10 cellular contexts compared by ENCODE assay signal in the genomic region with DNA sequence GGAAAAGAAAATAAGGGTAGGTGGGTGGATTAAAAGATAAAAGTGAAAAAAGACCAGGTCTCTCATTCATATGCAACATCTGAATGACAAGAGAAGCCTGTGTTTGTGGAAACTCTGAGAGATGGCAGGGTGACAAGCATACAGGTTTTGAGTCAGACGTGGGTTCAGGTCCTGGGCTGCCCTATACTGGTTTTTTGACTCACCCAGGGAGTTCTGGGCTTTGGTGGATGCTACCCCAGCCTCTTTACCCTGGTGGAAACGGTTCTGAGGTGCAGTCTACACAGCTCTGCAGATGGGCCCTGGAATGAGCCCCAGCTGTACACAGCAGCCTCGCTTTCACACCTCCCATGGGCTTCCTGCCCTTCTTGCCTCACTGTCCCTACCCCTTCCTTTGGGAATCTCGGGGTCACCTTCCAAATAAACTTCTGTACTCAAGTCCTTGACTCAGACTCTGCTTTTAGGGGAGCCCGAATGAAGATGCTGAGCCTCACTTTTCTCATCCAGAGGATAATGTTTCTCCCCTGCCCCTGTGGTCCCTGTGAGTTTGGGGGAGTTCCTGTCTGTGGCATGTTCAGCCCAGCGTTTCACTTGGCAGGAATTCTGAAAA.
DNase-seq lines count a peak whose midpoint lies in the region; ATAC-seq, FAIRE-seq and TF ChIP-seq lines count a peak whose summit lies in the region.
"Had no signal": no experiment of that assay in that cellular context is flagged by ENCODE, and none has a peak within 500 bp of the region (broad histone marks: within the 10 kb centered on the region; RNA-seq: fewer than 3 reads in every experiment).

No MANE protein-coding gene starts in this region.

- no peaks in the 10 kb centered on the region for H3K9me3 ChIP-seq in RWPE2 (ENCODE audit: severe bottlenecking)
- H3K9me3 ChIP-seq: heart left ventricle, spleen had no signal

- H3K27me3 Mint-ChIP-seq in naive thymus-derived CD8-positive, alpha-beta T cell: peaks cover 0 to 6% (median 0%) of the 10 kb centered on the region in 5 donors

- FAIRE-seq in bronchial epithelial cell (lab: Jason Lieb, UNC): no peak

- POLR2A ChIA-PET in naive thymus-derived CD8-positive, alpha-beta T cell (lab: Charles Lee): no interaction called here

- H3K27me3 ChIP-seq in RWPE2 (ENCODE audit: insufficient read depth, poor library complexity, severe bottlenecking) (no peaks in the 10 kb centered on the region), bronchial epithelial cell (ENCODE audit: control insufficient read depth, insufficient read depth, low read length) (no peaks in the 10 kb centered on the region)
- H3K27me3 ChIP-seq: heart left ventricle, spleen had no signal

- H3K9me3 Mint-ChIP-seq in naive thymus-derived CD8-positive, alpha-beta T cell: no peaks in the 10 kb centered on the region

- peaks cover 0 to 19% (median 5%) of the 10 kb centered on the region in 4 donors for H3K4me1 Mint-ChIP-seq in naive thymus-derived CD8-positive, alpha-beta T cell

- peak; percentile 31 for ATAC-seq in GM19023 (IDR thresholded peaks at IDR 0.05; ENCODE audit: unreplicated experiment)
- no peak for ATAC-seq in RWPE2 (ENCODE audit: low read depth)
- ATAC-seq in naive thymus-derived CD8-positive, alpha-beta T cell: no peak
- no peak for ATAC-seq in GM18867 (IDR thresholded peaks at IDR 0.05; ENCODE audit: unreplicated experiment)

- DNase-seq in RWPE2 (ENCODE audit: low spot score): no peak
- DNase-seq in bronchial epithelial cell (ENCODE audit: low read depth): peak; percentile 10
- DNase-seq in stimulated activated CD4-positive, alpha-beta T cell treated with anti-CD3 and anti-CD28 coated beads, Interleukin-1b, Interleukin-23, amount 100 ng/mL, for 4 hours (ENCODE audit: low read depth in 2 of 2): peak; percentile 30 to 31
- no peak for DNase-seq in naive thymus-derived CD8-positive, alpha-beta T cell
- DNase-seq in NCI-H1105 treated with DMSO at 0.1 percent for 48 hours (lab: John Stamatoyannopoulos, UW): no peak
- no peak for DNase-seq in T1000 (lab: John Stamatoyannopoulos, UW)
- DNase-seq: heart left ventricle, spleen had no signal

- peak overlapping the region in 1 of 10 donors; percentile 53 for H3K27ac Mint-ChIP-seq in naive thymus-derived CD8-positive, alpha-beta T cell

- H3K4me1 ChIP-seq in RWPE2 (ENCODE audit: insufficient read depth, poor library complexity, severe bottlenecking): peaks cover 31% of the 10 kb centered on the region

- H3K36me3 Mint-ChIP-seq in naive thymus-derived CD8-positive, alpha-beta T cell: no peaks in the 10 kb centered on the region

- H3K4me3 ChIP-seq in RWPE2 (ENCODE audit: severe bottlenecking): no peak overlapping the region
- H3K4me3 ChIP-seq in bronchial epithelial cell (ENCODE audit: low read depth, low read length): no peak overlapping the region
- H3K4me3 ChIP-seq: heart left ventricle, spleen had no signal

- peak overlapping the region; percentile 65 for H3K27ac ChIP-seq in RWPE2 (ENCODE audit: poor library complexity, severe bottlenecking)
- H3K27ac ChIP-seq: spleen had no signal

- H3K36me3 ChIP-seq in RWPE2 (ENCODE audit: low read depth): no peaks in the 10 kb centered on the region
- H3K36me3 ChIP-seq in bronchial epithelial cell (ENCODE audit: control insufficient read depth, insufficient read depth, low read length): no peaks in the 10 kb centered on the region
- H3K36me3 ChIP-seq: heart left ventricle, spleen had no signal

- TF ChIP-seq CTCF in RWPE2 (IDR thresholded peaks at IDR 0.05; ENCODE audit: poor library complexity, severe bottlenecking) (no peak), bronchial epithelial cell (IDR thresholded peaks at IDR 0.05; ENCODE audit: insufficient read depth, low read length, severe bottlenecking) (no peak)

- no peak overlapping the region for H3K4me3 Mint-ChIP-seq in naive thymus-derived CD8-positive, alpha-beta T cell

Comparison
In these comparisons a context has a peak if more than half of its experiments do, and no peak if none do; other contexts are left out.
1. DNase-seq: peak in bronchial epithelial cell (single experiment) and stimulated activated CD4-positive, alpha-beta T cell treated with anti-CD3 and anti-CD28 coated beads, Interleukin-1b, Interleukin-23, amount 100 ng/mL, for 4 hours (2 of 2); none in RWPE2 (single experiment), naive thymus-derived CD8-positive, alpha-beta T cell (0 of 10), NCI-H1105 treated with DMSO at 0.1 percent for 48 hours (single experiment) and T1000 (single experiment).